In the genomic region with DNA sequence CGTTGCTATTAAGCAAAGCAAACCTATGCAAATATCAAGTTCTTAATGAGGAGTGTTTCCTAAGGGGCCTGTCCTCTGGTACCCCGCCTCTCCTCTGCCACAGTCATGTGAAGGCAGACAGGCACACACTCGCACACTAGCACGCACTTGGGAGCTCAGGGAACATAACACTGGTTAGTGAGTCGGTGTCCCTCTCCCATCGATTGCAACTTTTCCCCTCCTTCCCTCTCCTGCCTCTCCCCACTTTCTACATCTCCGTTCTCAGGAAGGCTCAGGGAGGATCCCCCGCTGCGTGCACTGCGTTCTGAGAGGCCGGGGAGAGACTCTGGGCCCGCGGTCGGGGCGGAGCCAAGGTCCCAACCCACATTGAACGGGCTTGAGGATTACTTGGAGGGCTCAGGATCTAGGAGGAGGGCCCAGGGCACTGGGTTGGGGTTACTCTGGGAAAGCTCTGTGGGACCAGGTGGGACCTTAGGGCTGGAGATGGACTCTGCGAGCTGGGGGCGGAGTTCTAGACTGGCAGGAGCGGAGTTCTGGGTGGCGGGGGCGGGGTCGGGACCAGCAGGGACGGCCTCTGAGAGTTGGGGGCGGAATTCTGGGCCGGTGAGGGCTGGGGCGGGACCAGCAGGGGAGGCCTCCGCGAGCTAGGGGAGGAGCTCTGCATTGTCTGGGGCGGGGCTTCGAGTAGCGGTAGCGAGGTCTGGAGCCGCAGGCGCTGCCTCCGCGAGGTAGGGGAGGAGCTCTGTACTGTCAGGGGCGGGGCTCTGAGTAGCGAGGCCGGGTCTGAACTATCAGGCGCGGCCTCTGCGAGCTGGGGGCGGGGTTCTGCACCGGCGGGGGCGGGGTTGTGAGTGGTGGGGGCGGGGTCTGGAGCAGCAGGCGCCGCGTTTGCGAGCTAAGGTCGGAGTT, we compare ENCODE assay signal across 8 cellular contexts. TPM values are rescaled to one million over a fixed set of nuclear protein-coding genes. Genes with fewer than 3 reads are reported as not detected.
DNase-seq lines count a peak whose midpoint lies in the region; ATAC-seq and TF ChIP-seq lines count a peak whose summit lies in the region.

No MANE protein-coding gene starts in this region.

- DNase-seq in GM04503 (ENCODE audit: low read depth) (peak; percentile 81), HFFc6 (peak; percentile 98), MV-4-11 (lab: John Stamatoyannopoulos, UW) (peak; percentile 95), SJSA1 (ENCODE audit: low read depth in 1 of 2, low spot score in 2 of 2) (peak; percentile 92 to 99), non-pigmented ciliary epithelial cell (ENCODE audit: low read depth) (peak; percentile 93), substantia nigra (lab: John Stamatoyannopoulos, UW) (peak; percentile 73 to 100 (median 96))
- peak; percentile 99 for DNase-seq in activated naive CD4-positive, alpha-beta T cell treated with Interleukin-2 at 50 U/mL for 16 hours

- WGBS in gastroesophageal sphincter (ENCODE audit: low coverage in 1 of 2), 2 donors: 0 to 3% methylated on average over 3 to 12 of the region's 52 CpGs

- no peaks in the 10 kb centered on the region for H3K9me3 Mint-ChIP-seq in HFFc6

- peaks cover 51% of the 10 kb centered on the region for H3K4me1 ChIP-seq in SJSA1 (replicated peaks)
- H3K4me1 ChIP-seq in gastroesophageal sphincter: peaks cover 0 to 38% (median 27%) of the 10 kb centered on the region in 3 donors

- no peaks in the 10 kb centered on the region; the same call in 1 of the 2 replicates for H3K9me3 ChIP-seq in SJSA1 (replicated peaks)
- no peaks in the 10 kb centered on the region for H3K9me3 ChIP-seq in gastroesophageal sphincter

- H3K27ac ChIP-seq in SJSA1: peak overlapping the region; percentile 99
- peak overlapping the region; percentile 69 to 99 (median 96) for H3K27ac ChIP-seq in gastroesophageal sphincter
- peak overlapping the region; percentile 86 for H3K27ac ChIP-seq in substantia nigra (ENCODE audit: low read depth, low read length, poor library complexity, severe bottlenecking)

- H3K36me3 Mint-ChIP-seq in HFFc6 (ENCODE audit: low read depth): no peaks in the 10 kb centered on the region; the same call in 1 of the 2 replicates

- peak overlapping the region; percentile 96 for H3K27ac Mint-ChIP-seq in HFFc6

- H3K4me1 Mint-ChIP-seq in HFFc6 (ENCODE audit: low read depth): peaks cover 30% of the 10 kb centered on the region

- H3K27me3 ChIP-seq in SJSA1 (replicated peaks) (peaks cover 8% of the 10 kb centered on the region; the same call in 1 of the 2 replicates), gastroesophageal sphincter (no peaks in the 10 kb centered on the region)

- H3K36me3 ChIP-seq in SJSA1 (peaks cover 15% of the 10 kb centered on the region), gastroesophageal sphincter (no peaks in the 10 kb centered on the region)

- peak overlapping the region; percentile 88 for H3K4me3 Mint-ChIP-seq in HFFc6

- H3K4me3 ChIP-seq in SJSA1 (peak overlapping the region; percentile 99), gastroesophageal sphincter (peak overlapping the region; percentile 62 to 90)

- H3K27me3 Mint-ChIP-seq in HFFc6 (ENCODE audit: insufficient read depth): no peaks in the 10 kb centered on the region; the same call in 1 of the 2 replicates

- ATAC-seq in gastroesophageal sphincter: peak; percentile 95

- no peak for TF ChIP-seq EP300 in gastroesophageal sphincter (IDR thresholded peaks at IDR 0.05)

- TF ChIP-seq CTCF in HFFc6 (IDR thresholded peaks at IDR 0.05) (no peak), gastroesophageal sphincter (IDR thresholded peaks at IDR 0.05) (peak in 1 of 4 experiments; percentile 20)

- no peak for TF ChIP-seq POLR2A in gastroesophageal sphincter (IDR thresholded peaks at IDR 0.05)

RNA-seq across cellular contexts. Expression of gene LEPR, which starts 0.5 kb away (rescaled TPM):
- 10 to 100 TPM; 13.5 to 24.8 (median 15.4) TPM for total RNA-seq in HFFc6 (2021; fragmentation: NEBNext Ultra II Directional; extraction: Animal tissue kit (Norgen Biotek cat#: 25700))
- 5.0 and 8.5 TPM in 2 replicates for total RNA-seq in SJSA1 (2014; rRNA removed; shearing (Covaris generic))
- total RNA-seq in gastroesophageal sphincter: 10 to 100 TPM; 11.0 to 51.1 (median 15.0) TPM

RNA-seq across cellular contexts. Expression of gene LEPROT, which starts 0.5 kb away (rescaled TPM):
- 100 to 1,000 TPM; 100 to 124 (median 108) TPM for total RNA-seq in HFFc6 (2021; fragmentation: NEBNext Ultra II Directional; extraction: Animal tissue kit (Norgen Biotek cat#: 25700))
- 54.1 and 91.5 TPM in 2 replicates for total RNA-seq in SJSA1 (2014; rRNA removed; shearing (Covaris generic))
- total RNA-seq in gastroesophageal sphincter: 100 to 1,000 TPM in 1 of 4 donors, 10 to 100 TPM in 3; 66.3 to 106 (median 72.9) TPM

Comparison
In these comparisons a context has a peak if more than half of its experiments do, and no peak if none do; other contexts are left out.
1. Peak in every context shown above with its lines: DNase-seq, ATAC-seq, H3K4me3 ChIP-seq and H3K27ac ChIP-seq.